In genomic region chr18:11752116-11752911, GRCh38 we compare ENCODE assay signal across 8 cellular contexts.
DNase-seq lines count a peak whose midpoint lies in the region; ATAC-seq and TF ChIP-seq lines count a peak whose summit lies in the region.

No MANE protein-coding gene starts in this region.

- H3K4me1 Mint-ChIP-seq in activated CD4-positive, alpha-beta T cell treated with anti-CD3 and anti-CD28 coated beads, Interleukin-2, amount 10 ng/mL, durations not matched to agents 24 days and 14 days: peaks cover 10% of the 10 kb centered on the region
- H3K4me1 Mint-ChIP-seq in activated naive CD8-positive, alpha-beta T cell treated with anti-CD3 and anti-CD28 coated beads for 36 hours: peaks cover 8% of the 10 kb centered on the region
- H3K4me1 Mint-ChIP-seq in stimulated activated naive CD8-positive, alpha-beta T cell treated with anti-CD3 and anti-CD28 coated beads, Interleukin-15, Interleukin-2, amounts not matched to agents 100 ng/mL and 50 ng/mL, for 24 hours (ENCODE audit: low read depth): peaks cover 12% of the 10 kb centered on the region

- H3K27ac Mint-ChIP-seq in activated CD4-positive, alpha-beta T cell treated with anti-CD3 and anti-CD28 coated beads, Interleukin-2, amount 10 ng/mL, durations not matched to agents 24 days and 14 days: no peak overlapping the region
- H3K27ac Mint-ChIP-seq in activated naive CD8-positive, alpha-beta T cell treated with anti-CD3 and anti-CD28 coated beads for 36 hours: no peak overlapping the region
- H3K27ac Mint-ChIP-seq in stimulated activated naive CD8-positive, alpha-beta T cell treated with anti-CD3 and anti-CD28 coated beads, Interleukin-15, Interleukin-2, amounts not matched to agents 100 ng/mL and 50 ng/mL, for 24 hours: no peak overlapping the region

- POLR2A ChIA-PET in HEK293T (lab: Yijun Ruan, JAX): no interaction called here

- H3K36me3 Mint-ChIP-seq in activated CD4-positive, alpha-beta T cell treated with anti-CD3 and anti-CD28 coated beads, Interleukin-2, amount 10 ng/mL, durations not matched to agents 24 days and 14 days (ENCODE audit: low read depth): no peaks in the 10 kb centered on the region
- no peaks in the 10 kb centered on the region for H3K36me3 Mint-ChIP-seq in activated naive CD8-positive, alpha-beta T cell treated with anti-CD3 and anti-CD28 coated beads for 36 hours
- no peaks in the 10 kb centered on the region for H3K36me3 Mint-ChIP-seq in stimulated activated naive CD8-positive, alpha-beta T cell treated with anti-CD3 and anti-CD28 coated beads, Interleukin-15, Interleukin-2, amounts not matched to agents 100 ng/mL and 50 ng/mL, for 24 hours (ENCODE audit: low read depth)

- DNase-seq in activated CD4-positive, alpha-beta T cell treated with anti-CD3 and anti-CD28 coated beads, Interleukin-2, amount 10 ng/mL, durations not matched to agents 24 days and 14 days: peak; percentile 68
- no peak for DNase-seq in activated CD4-positive, alpha-beta T cell treated with anti-CD3 and anti-CD28 coated beads for 1 hour
- peak; percentile 32 for DNase-seq in activated naive CD8-positive, alpha-beta T cell treated with anti-CD3 and anti-CD28 coated beads for 36 hours
- DNase-seq in iPS-NIHi7 (ENCODE audit: extremely low spot score): peak; percentile 63
- DNase-seq in HEK293T (ENCODE audit: extremely low spot score): no peak

- intact Hi-C loops in activated CD4-positive, alpha-beta T cell treated with anti-CD3 and anti-CD28 coated beads, Interleukin-2, amount 10 ng/mL, durations not matched to agents 24 days and 14 days (cut with micrococcal nuclease): no loop called here

- peak overlapping the region; percentile 72 for H3K4me3 Mint-ChIP-seq in activated CD4-positive, alpha-beta T cell treated with anti-CD3 and anti-CD28 coated beads, Interleukin-2, amount 10 ng/mL, durations not matched to agents 24 days and 14 days
- H3K4me3 Mint-ChIP-seq in activated naive CD8-positive, alpha-beta T cell treated with anti-CD3 and anti-CD28 coated beads for 36 hours: peak overlapping the region; percentile 57
- H3K4me3 Mint-ChIP-seq in stimulated activated naive CD8-positive, alpha-beta T cell treated with anti-CD3 and anti-CD28 coated beads, Interleukin-15, Interleukin-2, amounts not matched to agents 100 ng/mL and 50 ng/mL, for 24 hours: peak overlapping the region; percentile 73

- H3K9me3 Mint-ChIP-seq in activated CD4-positive, alpha-beta T cell treated with anti-CD3 and anti-CD28 coated beads, Interleukin-2, amount 10 ng/mL, durations not matched to agents 24 days and 14 days: no peaks in the 10 kb centered on the region
- no peaks in the 10 kb centered on the region for H3K9me3 Mint-ChIP-seq in activated naive CD8-positive, alpha-beta T cell treated with anti-CD3 and anti-CD28 coated beads for 36 hours
- no peaks in the 10 kb centered on the region for H3K9me3 Mint-ChIP-seq in stimulated activated naive CD8-positive, alpha-beta T cell treated with anti-CD3 and anti-CD28 coated beads, Interleukin-15, Interleukin-2, amounts not matched to agents 100 ng/mL and 50 ng/mL, for 24 hours

- ATAC-seq in HG02571 (IDR thresholded peaks at IDR 0.05; ENCODE audit: unreplicated experiment) (no peak), HG03045 (IDR thresholded peaks at IDR 0.05; ENCODE audit: unreplicated experiment) (no peak)

- CTCF ChIA-PET in HEK293T (lab: Yijun Ruan, JAX): no interaction called here

- peaks cover 53% of the 10 kb centered on the region for H3K27me3 Mint-ChIP-seq in activated CD4-positive, alpha-beta T cell treated with anti-CD3 and anti-CD28 coated beads, Interleukin-2, amount 10 ng/mL, durations not matched to agents 24 days and 14 days
- H3K27me3 Mint-ChIP-seq in activated naive CD8-positive, alpha-beta T cell treated with anti-CD3 and anti-CD28 coated beads for 36 hours: peaks cover 55% of the 10 kb centered on the region
- peaks cover 64% of the 10 kb centered on the region for H3K27me3 Mint-ChIP-seq in stimulated activated naive CD8-positive, alpha-beta T cell treated with anti-CD3 and anti-CD28 coated beads, Interleukin-15, Interleukin-2, amounts not matched to agents 100 ng/mL and 50 ng/mL, for 24 hours

TF ChIP-seq in HEK293T, 16 proteins besides CTCF, POLR2A, EP300 and RAD21:
- TF ChIP-seq ARNT (IDR thresholded peaks at IDR 0.05): no peak

Comparison
In these comparisons a context has a peak if more than half of its experiments do, and no peak if none do; other contexts are left out.
1. DNase-seq: peak in activated CD4-positive, alpha-beta T cell treated with anti-CD3 and anti-CD28 coated beads, Interleukin-2, amount 10 ng/mL, durations not matched to agents 24 days and 14 days (single experiment), activated naive CD8-positive, alpha-beta T cell treated with anti-CD3 and anti-CD28 coated beads for 36 hours (single experiment) and iPS-NIHi7 (single experiment); none in activated CD4-positive, alpha-beta T cell treated with anti-CD3 and anti-CD28 coated beads for 1 hour (single experiment) and HEK293T (single experiment).
2. Peak in every context shown above with its lines, with median percentiles within 50 percentile points of each other: H3K4me3 Mint-ChIP-seq.